9 cellular contexts compared by ENCODE assay signal in the genomic region with DNA sequence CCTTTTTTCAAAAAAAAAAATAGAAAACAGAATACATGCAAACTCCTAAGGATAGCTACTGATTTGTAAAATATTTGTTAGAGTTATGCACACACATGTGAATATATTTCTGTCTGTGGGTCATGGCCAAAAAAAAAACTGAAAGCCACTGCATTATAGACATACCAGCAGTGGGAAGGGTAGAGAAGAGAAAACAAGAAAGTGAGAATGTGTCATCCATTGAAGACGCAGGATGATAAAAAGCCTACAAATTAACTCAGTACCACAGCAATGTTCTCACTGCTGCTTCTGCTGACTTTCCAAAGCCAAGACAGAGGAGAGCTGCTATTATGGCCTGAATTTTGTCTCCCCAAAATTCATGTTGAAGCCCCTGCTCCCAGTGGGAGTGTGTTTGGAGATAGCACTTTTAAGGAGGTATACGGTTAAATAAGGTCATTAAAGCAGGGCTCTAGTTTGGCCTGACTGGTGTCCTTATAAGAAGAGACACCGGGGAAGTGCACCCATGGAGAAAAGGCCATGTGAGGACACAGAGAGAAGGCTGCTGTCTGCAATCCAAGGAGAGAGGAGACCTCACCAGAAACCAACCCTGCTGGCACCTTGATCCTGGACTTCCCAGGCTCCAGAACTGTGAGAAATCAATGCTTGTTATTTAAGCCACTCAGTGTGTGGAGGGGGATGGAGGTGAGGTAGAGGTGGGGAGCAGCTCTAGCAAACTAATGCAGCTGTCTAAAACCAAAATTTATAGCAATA.
DNase-seq lines count a peak whose midpoint lies in the region; ATAC-seq, FAIRE-seq and TF ChIP-seq lines count a peak whose summit lies in the region.
"Had no signal": no experiment of that assay in that cellular context is flagged by ENCODE, and none has a peak within 500 bp of the region (broad histone marks: within the 10 kb centered on the region; RNA-seq: fewer than 3 reads in every experiment).

No MANE protein-coding gene starts in this region.

- H3K4me1 Mint-ChIP-seq in nephron = peaks cover 34% of the 10 kb centered on the region

- no peaks in the 10 kb centered on the region for H3K27me3 Mint-ChIP-seq in nephron (ENCODE audit: low read depth)

- no peak overlapping the region for H2AFZ ChIP-seq in endothelial cell of umbilical vein (ENCODE audit: low read depth, low read length)

- peak overlapping the region; percentile 55 to 90 (median 62) for H3K27ac Mint-ChIP-seq in nephron

- no peaks in the 10 kb centered on the region for H3K9me3 ChIP-seq in endothelial cell of umbilical vein (replicated peaks; ENCODE audit: control insufficient read depth, insufficient read depth, low read length)

- DNase-seq in BJ (ENCODE audit: low read depth) (peak; percentile 53), endothelial cell of umbilical vein (ENCODE audit: low read depth, low spot score) (no peak)
- DNase-seq in stimulated activated naive CD4-positive, alpha-beta T cell treated with Interleukin-2 at 50 U/mL for 16 hours (lab: John Stamatoyannopoulos, UW) = no peak
- no peak for DNase-seq in activated CD4-positive, alpha-beta T cell treated with anti-CD3 and anti-CD28 coated beads for 48 hours
- DNase-seq: activated effector memory CD4-positive, alpha-beta T cell treated with anti-CD3 and anti-CD28 coated beads, Interleukin-2, amount 50 U/mL, for 16 hours had no signal

- no peak for TF ChIP-seq CTCF in BJ (IDR thresholded peaks at IDR 0.05; ENCODE audit: insufficient read depth, low read depth, low read length)
- no peak for TF ChIP-seq CTCF in endothelial cell of umbilical vein (IDR thresholded peaks at IDR 0.05; ENCODE audit: extremely low read depth in 1 of 2, insufficient read depth in 1 of 2, low read depth in 1 of 2, low read length in 2 of 2)
- no peak for TF ChIP-seq CTCF in nephron (IDR thresholded peaks at IDR 0.05; ENCODE audit: unreplicated experiment in 3 of 3)

- peak overlapping the region in 1 of 3 experiments; percentile 8 for H3K4me3 Mint-ChIP-seq in nephron

- H3K4me3 ChIP-seq in BJ (ENCODE audit: low read depth, low read length) (no peak overlapping the region), endothelial cell of umbilical vein (replicated peaks in 1 of 3; ENCODE audit: insufficient read depth in 1 of 3, low read depth in 1 of 3, low read length in 3 of 3) (no peak overlapping the region)

- intact Hi-C loops in endothelial cell of umbilical vein (cut with micrococcal nuclease) = loop anchor here (5.0 kb wide), 1 partner anchor 63 kb away; no protein-coding TSS in a partner anchor

- H4K20me1 ChIP-seq in endothelial cell of umbilical vein (replicated peaks; ENCODE audit: control insufficient read depth, extremely low read depth, insufficient read depth, low read length) = no peaks in the 10 kb centered on the region

- no peak for FAIRE-seq in endothelial cell of umbilical vein (lab: Jason Lieb, UNC)

- POLR2A ChIA-PET in BJ (lab: Charles Lee) (interaction anchor here (0.6 kb wide), 1 partner anchor 62 kb away, joined by 15 read pairs; no protein-coding TSS in a partner anchor), endothelial cell of umbilical vein (lab: Charles Lee) (no interaction called here)

- TF ChIP-seq POLR2A in endothelial cell of umbilical vein (IDR thresholded peaks at IDR 0.05; ENCODE audit: low read depth, low read length) (no peak), GM18505 (IDR thresholded peaks at IDR 0.05; ENCODE audit: borderline replicate concordance, extremely low read depth, insufficient read depth, insufficient read length) (no peak)

- H3K9me1 ChIP-seq in endothelial cell of umbilical vein (replicated peaks; ENCODE audit: control insufficient read depth, extremely low read depth, insufficient read depth, low read length) = no peaks in the 10 kb centered on the region

- peaks cover 22% of the 10 kb centered on the region for H3K4me1 ChIP-seq in endothelial cell of umbilical vein (ENCODE audit: control insufficient read depth, extremely low read depth, insufficient read depth, low read length)

- peaks cover 36% of the 10 kb centered on the region for H3K79me2 ChIP-seq in endothelial cell of umbilical vein (ENCODE audit: control insufficient read depth, insufficient read depth, low read length)

- no peak overlapping the region for H3K27ac ChIP-seq in endothelial cell of umbilical vein (ENCODE audit: insufficient read depth, low read depth, low read length)

- BruUV-seq in endothelial cell of umbilical vein (replicated peaks; lab: Mats Ljungman, UMichigan) = no TSS peak

- dilution Hi-C loops in endothelial cell of umbilical vein (cut with MboI; ENCODE audit: extremely low pct_ligation_motif_present, low sequenced_read_pairs) = loop anchor here (5.0 kb wide), 1 partner anchor 63 kb away; no protein-coding TSS in a partner anchor

- peak; percentile 67 for ATAC-seq in HG03432 (IDR thresholded peaks at IDR 0.05; ENCODE audit: unreplicated experiment)
- ATAC-seq in GM18505 (IDR thresholded peaks at IDR 0.05; ENCODE audit: unreplicated experiment) = no peak
- ATAC-seq in GM19395 (IDR thresholded peaks at IDR 0.05; ENCODE audit: unreplicated experiment) = no peak

- no peaks in the 10 kb centered on the region for H3K27me3 ChIP-seq in BJ (ENCODE audit: control insufficient read depth, insufficient read depth, low read length)
- no peaks in the 10 kb centered on the region for H3K27me3 ChIP-seq in endothelial cell of umbilical vein (ENCODE audit: control insufficient read depth in 2 of 2, insufficient read depth in 2 of 2, low read length in 2 of 2)

- H3K36me3 Mint-ChIP-seq in nephron (ENCODE audit: low read depth) = peaks cover 11% of the 10 kb centered on the region

- no peaks in the 10 kb centered on the region for H3K36me3 ChIP-seq in BJ (ENCODE audit: control insufficient read depth, insufficient read depth, low read length)
- no peaks in the 10 kb centered on the region for H3K36me3 ChIP-seq in endothelial cell of umbilical vein (ENCODE audit: control insufficient read depth in 2 of 2, extremely low read depth in 1 of 2, insufficient read depth in 2 of 2, low read length in 2 of 2)

- CTCF ChIA-PET in BJ (lab: Yijun Ruan, JAX) = interaction anchor here (1.3 kb wide), 1 partner anchor 18 kb away, joined by 4 read pairs; no protein-coding TSS in a partner anchor
- CTCF ChIA-PET in endothelial cell of umbilical vein (lab: Charles Lee) = interaction anchor here (1.0 to 1.6 kb wide), 4 partner anchors 27 to 125 kb away, joined by 3 to 6 read pairs (median 4); no protein-coding TSS in a partner anchor

- peak overlapping the region; percentile 46 for H3K4me2 ChIP-seq in endothelial cell of umbilical vein (ENCODE audit: insufficient read depth, low read length)

- no peaks in the 10 kb centered on the region for H3K9me3 Mint-ChIP-seq in nephron

- H3K9ac ChIP-seq in endothelial cell of umbilical vein (replicated peaks; ENCODE audit: extremely low read depth, insufficient read depth, low read length) = no peak overlapping the region

TF ChIP-seq in endothelial cell of umbilical vein, 7 proteins besides CTCF, POLR2A, EP300 and RAD21:
- no peak for TF ChIP-seq POLR2AphosphoS5 (IDR thresholded peaks at IDR 0.05; ENCODE audit: insufficient read depth, low read depth, low read length)
- TF ChIP-seq MYC (IDR thresholded peaks at IDR 0.05; ENCODE audit: low read depth, low read length) = no peak
- TF ChIP-seq, protein P1, sequence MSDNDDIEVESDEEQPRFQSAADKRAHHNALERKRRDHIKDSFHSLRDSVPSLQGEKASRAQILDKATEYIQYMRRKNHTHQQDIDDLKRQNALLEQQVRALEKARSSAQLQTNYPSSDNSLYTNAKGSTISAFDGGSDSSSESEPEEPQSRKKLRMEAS (IDR thresholded peaks at IDR 0.05; ENCODE audit: insufficient read depth, insufficient read length) = no peak
- TF ChIP-seq GATA2 (IDR thresholded peaks at IDR 0.05; ENCODE audit: insufficient read depth, insufficient read length, low read depth, low read length) = no peak
